In the genomic region with DNA sequence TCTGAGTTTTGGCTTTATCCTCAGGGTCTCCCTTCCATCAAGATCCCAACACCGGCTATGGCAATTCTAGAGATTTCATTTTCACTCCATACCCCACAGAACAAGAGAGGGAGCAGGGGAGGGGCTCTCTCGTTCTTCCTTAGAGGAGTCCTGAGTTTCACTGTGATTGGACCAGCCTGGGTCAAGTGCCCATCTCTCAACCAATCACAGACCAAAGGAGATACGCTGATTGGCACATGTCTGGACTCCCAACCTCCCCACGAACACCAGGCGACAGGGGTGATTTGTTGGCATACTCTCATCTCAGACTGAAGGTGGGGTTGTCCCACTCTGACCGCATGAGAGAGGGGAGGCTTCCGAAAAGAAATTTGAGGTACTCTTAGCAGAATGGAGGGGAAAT, we compare ENCODE assay signal across 1 cellular context.
A peak's percentile ranks its signal among the peaks of the same experiment; 100 is the strongest.
TF ChIP-seq lines count a peak whose summit lies in the region.

No MANE protein-coding gene starts in this region.

TF ChIP-seq in Ishikawa, 13 proteins besides CTCF, POLR2A, EP300 and RAD21 (continued from another document):
- peak; percentile 42; the same call in 1 of the 2 replicates for TF ChIP-seq USF1 (IDR thresholded peaks at IDR 0.05)
TF ChIP-seq in Ishikawa: peak in this region for 1.
